ENCODE assay signal across 10 cellular contexts in genomic region chr7:44101966-44102845, GRCh38. TPM values are rescaled to one million over a fixed set of nuclear protein-coding genes. Genes with fewer than 3 reads are reported as not detected.
DNase-seq lines count a peak whose midpoint lies in the region; ATAC-seq and TF ChIP-seq lines count a peak whose summit lies in the region.
"Had no signal": no experiment of that assay in that cellular context is flagged by ENCODE, and none has a peak within 500 bp of the region (broad histone marks: within the 10 kb centered on the region; RNA-seq: fewer than 3 reads in every experiment).

No MANE protein-coding gene starts in this region.

- no peak for DNase-seq in activated naive CD4-positive, alpha-beta T cell (lab: John Stamatoyannopoulos, UW)
- no peak for DNase-seq in mesenchymal stem cell
- DNase-seq in upper lobe of right lung, result no peak
- DNase-seq in D341Med (ENCODE audit: low spot score), result no peak
- no peak for DNase-seq in GF-D8 (lab: John Stamatoyannopoulos, UW)
- DNase-seq: NCI-H2107 had no signal

- peak overlapping the region; percentile 81 to 82 for H2BK12ac ChIP-seq in mesenchymal stem cell (ENCODE audit: low read length in 2 of 2)

- H3K9me3 Mint-ChIP-seq in activated naive CD4-positive, alpha-beta T cell treated with anti-CD3 and anti-CD28 coated beads, Interleukin-2, amount 50 U/mL, for 24 hours, result no peaks in the 10 kb centered on the region

- peak overlapping the region; percentile 59 for H3K27ac Mint-ChIP-seq in activated naive CD4-positive, alpha-beta T cell treated with anti-CD3 and anti-CD28 coated beads, Interleukin-2, amount 50 U/mL, for 24 hours

- 93% methylated on average over 12 of the region's 14 CpGs for WGBS in mesenchymal stem cell

- TF ChIP-seq CTCF in upper lobe of right lung (IDR thresholded peaks at IDR 0.05), result no peak

- H3K4ac ChIP-seq in mesenchymal stem cell (ENCODE audit: low read depth in 1 of 2, low read length in 2 of 2), result peak overlapping the region in 1 of 2 experiments; percentile 26

- no peak overlapping the region for H3K23ac ChIP-seq in mesenchymal stem cell (ENCODE audit: low read length in 2 of 2)

- H3K36me3 Mint-ChIP-seq in activated naive CD4-positive, alpha-beta T cell treated with anti-CD3 and anti-CD28 coated beads, Interleukin-2, amount 50 U/mL, for 24 hours, result no peaks in the 10 kb centered on the region

- H3K14ac ChIP-seq in mesenchymal stem cell (ENCODE audit: low read length in 2 of 2), result no peak overlapping the region

- H2BK5ac ChIP-seq in mesenchymal stem cell (ENCODE audit: low read depth, low read length, poor library complexity, severe bottlenecking), result no peak overlapping the region

- peak overlapping the region; percentile 20 for H3K4me3 Mint-ChIP-seq in activated naive CD4-positive, alpha-beta T cell treated with anti-CD3 and anti-CD28 coated beads, Interleukin-2, amount 50 U/mL, for 24 hours

- H3K4me2 ChIP-seq in mesenchymal stem cell (ENCODE audit: low read length, poor library complexity, severe bottlenecking), result no peak overlapping the region

- intact Hi-C loops in upper lobe of right lung (cut with DNase I), result no loop called here

- H3K4me1 ChIP-seq in mesenchymal stem cell (ENCODE audit: control insufficient read depth, insufficient read depth, low read depth, low read length) (peaks cover 52% of the 10 kb centered on the region), upper lobe of right lung (peaks cover 3% of the 10 kb centered on the region)

- peaks cover 20% of the 10 kb centered on the region for H3K4me1 Mint-ChIP-seq in activated naive CD4-positive, alpha-beta T cell treated with anti-CD3 and anti-CD28 coated beads, Interleukin-2, amount 50 U/mL, for 24 hours

- peak overlapping the region in 1 of 2 experiments; percentile 21 for H3K18ac ChIP-seq in mesenchymal stem cell (ENCODE audit: low read depth in 1 of 2, low read length in 2 of 2)

- H4K91ac ChIP-seq in mesenchymal stem cell (ENCODE audit: low read length), result no peak overlapping the region

- H3K27ac ChIP-seq in cingulate gyrus (ENCODE audit: low read depth, low read length), result peak overlapping the region; percentile 63
- H3K27ac ChIP-seq in mesenchymal stem cell (ENCODE audit: low read length, poor library complexity, severe bottlenecking), result peak overlapping the region; percentile 97
- H3K27ac ChIP-seq in upper lobe of right lung, result peak overlapping the region; percentile 76

- peak overlapping the region; percentile 67 for H3K9ac ChIP-seq in mesenchymal stem cell (ENCODE audit: low read length)

- H2AK5ac ChIP-seq in mesenchymal stem cell (ENCODE audit: low read length, severe bottlenecking), result peak overlapping the region; percentile 86

- no peak overlapping the region for H3K4me3 ChIP-seq in mesenchymal stem cell (ENCODE audit: insufficient read depth in 1 of 2, low read depth in 1 of 2, low read length in 2 of 2)
- H3K4me3 ChIP-seq in upper lobe of right lung, result no peak overlapping the region

- H4K8ac ChIP-seq in mesenchymal stem cell (ENCODE audit: low read length), result no peak overlapping the region

- H3K9me3 ChIP-seq in mesenchymal stem cell (ENCODE audit: control insufficient read depth, low read length), result no peaks in the 10 kb centered on the region
- H3K9me3 ChIP-seq in upper lobe of right lung, result no peaks in the 10 kb centered on the region

- no peaks in the 10 kb centered on the region for H3K79me1 ChIP-seq in mesenchymal stem cell (replicated peaks; ENCODE audit: low read length, poor library complexity, severe bottlenecking)

- H2BK120ac ChIP-seq in mesenchymal stem cell (ENCODE audit: low read depth, low read length), result no peak overlapping the region

- no peak overlapping the region for H2AFZ ChIP-seq in mesenchymal stem cell (ENCODE audit: low read depth, low read length)

- no peak overlapping the region for H2BK15ac ChIP-seq in mesenchymal stem cell (ENCODE audit: low read depth, poor library complexity, severe bottlenecking)

- no peak for ATAC-seq in upper lobe of right lung
- no peak for ATAC-seq in HG03342 (IDR thresholded peaks at IDR 0.05; ENCODE audit: unreplicated experiment)

- H3K36me3 ChIP-seq in mesenchymal stem cell (ENCODE audit: control insufficient read depth in 1 of 2, insufficient read depth in 2 of 2, low read depth in 1 of 2, low read length in 2 of 2), result peaks cover 13% of the 10 kb centered on the region in 2 experiments
- H3K36me3 ChIP-seq in upper lobe of right lung, result peaks cover 5% of the 10 kb centered on the region

- H3K27me3 Mint-ChIP-seq in activated naive CD4-positive, alpha-beta T cell treated with anti-CD3 and anti-CD28 coated beads, Interleukin-2, amount 50 U/mL, for 24 hours, result no peaks in the 10 kb centered on the region

- H3K27me3 ChIP-seq in mesenchymal stem cell (ENCODE audit: control insufficient read depth in 1 of 2, insufficient read depth in 1 of 2, low read length in 2 of 2), result no peaks in the 10 kb centered on the region
- no peaks in the 10 kb centered on the region for H3K27me3 ChIP-seq in upper lobe of right lung

RNA-seq across cellular contexts. Expression of gene AEBP1, which starts 1.9 kb away (rescaled TPM):
- polyA plus RNA-seq in mesenchymal stem cell (2013, experiment 1 of 2), result 95.5 TPM
- polyA plus RNA-seq in mesenchymal stem cell (2013, experiment 2 of 2), result 88.2 TPM
- total RNA-seq in upper lobe of right lung, result 272 TPM

RNA-seq across cellular contexts. Expression of gene POLM, which starts 19.9 kb away (rescaled TPM):
- 6.5 TPM for polyA plus RNA-seq in mesenchymal stem cell (2013, experiment 1 of 2)
- 5.7 TPM for polyA plus RNA-seq in mesenchymal stem cell (2013, experiment 2 of 2)
- 26.8 TPM for total RNA-seq in upper lobe of right lung

RNA-seq across cellular contexts. Expression of gene POLD2, which starts 21.1 kb away (rescaled TPM):
- 59.3 TPM for polyA plus RNA-seq in mesenchymal stem cell (2013, experiment 1 of 2)
- polyA plus RNA-seq in mesenchymal stem cell (2013, experiment 2 of 2), result 56.2 TPM
- total RNA-seq in upper lobe of right lung, result 60.2 TPM

RNA-seq across cellular contexts. Expression of gene PGAM2, which starts 36.8 kb away (rescaled TPM):
- not detected for polyA plus RNA-seq in mesenchymal stem cell (2013, experiment 1 of 2)
- polyA plus RNA-seq in mesenchymal stem cell (2013, experiment 2 of 2), result not detected
- total RNA-seq in upper lobe of right lung, result 1.1 TPM
- total RNA-seq: A673 had no signal

RNA-seq across cellular contexts. Expression of gene MYL7, which starts 38.9 kb away (rescaled TPM):
- polyA plus RNA-seq in mesenchymal stem cell (2013, experiment 1 of 2), result not detected
- polyA plus RNA-seq in mesenchymal stem cell (2013, experiment 2 of 2), result not detected
- total RNA-seq in upper lobe of right lung, result 3.1 TPM
- total RNA-seq: A673 had no signal
